39 cellular contexts compared by ENCODE assay signal in genomic region chr12:126086242-126086641, GRCh38.
"Had no signal": no experiment of that assay in that cellular context is flagged by ENCODE, and none has a peak within 500 bp of the region (broad histone marks: within the 10 kb centered on the region; RNA-seq: fewer than 3 reads in every experiment).

No MANE protein-coding gene starts in this region.

- H3K36me3 ChIP-seq: adrenal gland, ascending aorta, brain microvascular endothelial cell, cardiac muscle cell had no signal

- H3K27ac ChIP-seq: adrenal gland, ascending aorta, body of pancreas, brain microvascular endothelial cell, cardiac muscle cell had no signal

- H3K4me3 Mint-ChIP-seq: activated naive CD4-positive, alpha-beta T cell treated with anti-CD3 and anti-CD28 coated beads for 36 hours; activated naive CD4-positive, alpha-beta T cell treated with anti-CD3 and anti-CD28 coated beads, Interleukin-2, amount 10 ng/mL, durations not matched to agents 7 days and 5 days; activated naive CD4-positive, alpha-beta T cell treated with anti-CD3 and anti-CD28 coated beads, Interleukin-2, amount 50 U/mL, for 24 hours; activated naive CD8-positive, alpha-beta T cell; activated naive CD8-positive, alpha-beta T cell treated with anti-CD3 and anti-CD28 coated beads for 36 hours; activated naive CD8-positive, alpha-beta T cell treated with anti-CD3 and anti-CD28 coated beads, Interleukin-2, amount 10 ng/mL, durations not matched to agents 7 days and 5 days; activated naive CD8-positive, alpha-beta T cell treated with anti-CD3 and anti-CD28 coated beads, Interleukin-2, amount 50 U/mL, for 24 hours; activated T-cell treated with anti-CD3 and anti-CD28 coated beads, Interleukin-2, amount 50 U/mL, for 24 hours; activated T-cell treated with anti-CD3 and anti-CD28 coated beads, Interleukin-2, amount 50 U/mL, for 4 hours; activated T-cell treated with anti-CD3 and anti-CD28 coated beads, Interleukin-2, amount 50 U/mL, for 72 hours; activated T-helper 1 cell treated with anti-CD3 and anti-CD28 coated beads, Interleukin-12 subunit alpha, Interleukin-12 subunit beta, Interleukin-2, Interleukin-4 antibody, amounts not matched to agents 30 ng/mL and 10 ng/mL and 1 ng/mL, durations not matched to agents 14 hours and 24 hours and 36 hours; activated T-helper 17 cell treated with anti-CD3 and anti-CD28 coated beads, Interleukin-2, amount 50 U/mL, for 72 hours; brain; central memory CD8-positive, alpha-beta T cell had no signal

- FAIRE-seq: astrocyte, bronchial epithelial cell had no signal

- H3K4me1 ChIP-seq: adrenal gland, ascending aorta had no signal

- ATAC-seq: activated naive CD4-positive, alpha-beta T cell treated with anti-CD3 and anti-CD28 coated beads, Interleukin-2, amount 50 U/mL, for 72 hours; activated naive CD8-positive, alpha-beta T cell treated with anti-CD3 and anti-CD28 coated beads, Interleukin-2, amount 50 U/mL, for 24 hours; activated T-cell treated with anti-CD3 and anti-CD28 coated beads, Interleukin-2, amount 50 U/mL, for 4 hours; activated T-cell treated with anti-CD3 and anti-CD28 coated beads, Interleukin-2, amount 50 U/mL, for 72 hours; activated T-helper 17 cell treated with anti-CD3 and anti-CD28 coated beads, Interleukin-2, amount 50 U/mL, for 72 hours; body of pancreas had no signal

- H3K36me3 Mint-ChIP-seq: activated naive CD4-positive, alpha-beta T cell treated with anti-CD3 and anti-CD28 coated beads, Interleukin-2, amount 10 ng/mL, durations not matched to agents 7 days and 5 days; activated naive CD4-positive, alpha-beta T cell treated with anti-CD3 and anti-CD28 coated beads, Interleukin-2, amount 50 U/mL, for 24 hours; activated naive CD8-positive, alpha-beta T cell; activated naive CD8-positive, alpha-beta T cell treated with anti-CD3 and anti-CD28 coated beads for 36 hours; activated naive CD8-positive, alpha-beta T cell treated with anti-CD3 and anti-CD28 coated beads, Interleukin-2, amount 10 ng/mL, durations not matched to agents 7 days and 5 days; brain had no signal

- DNase-seq: activated effector memory CD4-positive, alpha-beta T cell treated with anti-CD3 and anti-CD28 coated beads, Interleukin-2, amount 50 U/mL, for 16 hours; activated effector memory CD4-positive, alpha-beta T cell treated with Interleukin-2 at 50 U/mL for 16 hours; activated gamma-delta T cell; activated gamma-delta T cell treated with Interleukin-2 at 50 U/mL for 16 hours; activated naive CD4-positive, alpha-beta T cell; activated naive CD4-positive, alpha-beta T cell treated with anti-CD3 and anti-CD28 coated beads for 36 hours; activated naive CD4-positive, alpha-beta T cell treated with anti-CD3 and anti-CD28 coated beads, Interleukin-2, amount 10 ng/mL, durations not matched to agents 7 days and 5 days; activated naive CD4-positive, alpha-beta T cell treated with anti-CD3 and anti-CD28 coated beads, Interleukin-2, amount 50 U/mL, for 16 hours; activated naive CD4-positive, alpha-beta T cell treated with Interleukin-2 at 50 U/mL for 16 hours; activated naive CD8-positive, alpha-beta T cell treated with anti-CD3 and anti-CD28 coated beads for 36 hours; activated naive CD8-positive, alpha-beta T cell treated with anti-CD3 and anti-CD28 coated beads, Interleukin-2, amount 10 ng/mL, durations not matched to agents 7 days and 5 days; activated naive CD8-positive, alpha-beta T cell treated with anti-CD3 and anti-CD28 coated beads, Interleukin-2, amount 50 U/mL, for 24 hours; activated T-cell treated with anti-CD3 and anti-CD28 coated beads, Interleukin-2, amount 50 U/mL, for 1 hour; activated T-cell treated with anti-CD3 and anti-CD28 coated beads, Interleukin-2, amount 50 U/mL, for 24 hours; activated T-cell treated with anti-CD3 and anti-CD28 coated beads, Interleukin-2, amount 50 U/mL, for 4 hours; activated T-cell treated with anti-CD3 and anti-CD28 coated beads, Interleukin-2, amount 50 U/mL, for 48 hours; activated T-cell treated with anti-CD3 and anti-CD28 coated beads, Interleukin-2, amount 50 U/mL, for 72 hours; adrenal gland; amniotic stem cell; amygdala; anterior cingulate cortex; aorta; body of pancreas; brain microvascular endothelial cell; caudate nucleus; central memory CD4-positive, alpha-beta T cell; cerebellar nuclear complex had no signal

- H3K27me3 Mint-ChIP-seq: activated naive CD4-positive, alpha-beta T cell treated with anti-CD3 and anti-CD28 coated beads, Interleukin-2, amount 10 ng/mL, durations not matched to agents 7 days and 5 days; activated naive CD4-positive, alpha-beta T cell treated with anti-CD3 and anti-CD28 coated beads, Interleukin-2, amount 50 U/mL, for 24 hours; activated naive CD8-positive, alpha-beta T cell; activated naive CD8-positive, alpha-beta T cell treated with anti-CD3 and anti-CD28 coated beads for 36 hours; activated naive CD8-positive, alpha-beta T cell treated with anti-CD3 and anti-CD28 coated beads, Interleukin-2, amount 10 ng/mL, durations not matched to agents 7 days and 5 days; activated naive CD8-positive, alpha-beta T cell treated with anti-CD3 and anti-CD28 coated beads, Interleukin-2, amount 50 U/mL, for 24 hours; activated T-cell treated with anti-CD3 and anti-CD28 coated beads, Interleukin-2, amount 50 U/mL, for 24 hours; activated T-helper 17 cell treated with anti-CD3 and anti-CD28 coated beads, Interleukin-2, amount 50 U/mL, for 72 hours; central memory CD8-positive, alpha-beta T cell had no signal

- H3K4me3 ChIP-seq: adrenal gland, ascending aorta, body of pancreas, cardiac muscle cell had no signal

- H3K9me3 Mint-ChIP-seq: activated naive CD4-positive, alpha-beta T cell treated with anti-CD3 and anti-CD28 coated beads, Interleukin-2, amount 10 ng/mL, durations not matched to agents 7 days and 5 days; activated T-cell treated with anti-CD3 and anti-CD28 coated beads, Interleukin-2, amount 50 U/mL, for 24 hours; activated T-helper 17 cell treated with anti-CD3 and anti-CD28 coated beads, Interleukin-2, amount 50 U/mL, for 72 hours had no signal

- H3K27me3 ChIP-seq: adrenal gland, ascending aorta, body of pancreas, brain microvascular endothelial cell, cardiac muscle cell had no signal

- H3K27ac Mint-ChIP-seq: activated naive CD4-positive, alpha-beta T cell treated with anti-CD3 and anti-CD28 coated beads for 36 hours; activated naive CD4-positive, alpha-beta T cell treated with anti-CD3 and anti-CD28 coated beads, Interleukin-2, amount 10 ng/mL, durations not matched to agents 7 days and 5 days; activated naive CD4-positive, alpha-beta T cell treated with anti-CD3 and anti-CD28 coated beads, Interleukin-2, amount 50 U/mL, for 24 hours; activated naive CD4-positive, alpha-beta T cell treated with anti-CD3 and anti-CD28 coated beads, Interleukin-2, amount 50 U/mL, for 72 hours; activated naive CD8-positive, alpha-beta T cell; activated naive CD8-positive, alpha-beta T cell treated with anti-CD3 and anti-CD28 coated beads for 36 hours; activated naive CD8-positive, alpha-beta T cell treated with anti-CD3 and anti-CD28 coated beads, Interleukin-2, amount 10 ng/mL, durations not matched to agents 7 days and 5 days; activated naive CD8-positive, alpha-beta T cell treated with anti-CD3 and anti-CD28 coated beads, Interleukin-2, amount 50 U/mL, for 24 hours; activated T-cell treated with anti-CD3 and anti-CD28 coated beads, Interleukin-2, amount 50 U/mL, for 24 hours; activated T-cell treated with anti-CD3 and anti-CD28 coated beads, Interleukin-2, amount 50 U/mL, for 72 hours; activated T-helper 1 cell treated with anti-CD3 and anti-CD28 coated beads, Interleukin-12 subunit alpha, Interleukin-12 subunit beta, Interleukin-2, Interleukin-4 antibody, amounts not matched to agents 30 ng/mL and 10 ng/mL and 1 ng/mL, durations not matched to agents 14 hours and 24 hours and 36 hours; activated T-helper 17 cell treated with anti-CD3 and anti-CD28 coated beads, Interleukin-2, amount 50 U/mL, for 72 hours; activated T-helper 2 cell treated with anti-CD3 and anti-CD28 coated beads, Interferon-gamma antibody, Interleukin-2, Interleukin-4, amounts not matched to agents 10 μg/mL and 5 μg/mL and 100 μg/mL, durations not matched to agents 14 hours and 24 hours and 36 hours; brain had no signal

- H3K9me3 ChIP-seq: adrenal gland, ascending aorta, body of pancreas had no signal

- H3K4me1 Mint-ChIP-seq: activated naive CD4-positive, alpha-beta T cell treated with anti-CD3 and anti-CD28 coated beads, Interleukin-2, amount 10 ng/mL, durations not matched to agents 7 days and 5 days; activated naive CD4-positive, alpha-beta T cell treated with anti-CD3 and anti-CD28 coated beads, Interleukin-2, amount 50 U/mL, for 24 hours; activated naive CD8-positive, alpha-beta T cell treated with anti-CD3 and anti-CD28 coated beads for 36 hours; activated naive CD8-positive, alpha-beta T cell treated with anti-CD3 and anti-CD28 coated beads, Interleukin-2, amount 10 ng/mL, durations not matched to agents 7 days and 5 days; activated naive CD8-positive, alpha-beta T cell treated with anti-CD3 and anti-CD28 coated beads, Interleukin-2, amount 50 U/mL, for 24 hours; activated T-helper 17 cell treated with anti-CD3 and anti-CD28 coated beads, Interleukin-2, amount 50 U/mL, for 72 hours; brain; central memory CD8-positive, alpha-beta T cell had no signal
